In genomic region chr12:119988788-119989618, GRCh38 we compare ENCODE assay signal across 9 cellular contexts. TPM values are rescaled to one million over a fixed set of nuclear protein-coding genes. Genes with fewer than 3 reads are reported as not detected.
DNase-seq lines count a peak whose midpoint lies in the region; ATAC-seq and TF ChIP-seq lines count a peak whose summit lies in the region.
"Had no signal": no experiment of that assay in that cellular context is flagged by ENCODE, and none has a peak within 500 bp of the region (broad histone marks: within the 10 kb centered on the region; RNA-seq: fewer than 3 reads in every experiment).

TSS of gene BICDL1 (plus strand) at chr12:119989236. CDS start at chr12:119989869, 633 bp downstream.

- no peaks in the 10 kb centered on the region for H3K9me3 ChIP-seq in colonic mucosa
- H3K9me3 ChIP-seq in liver (ENCODE audit: control insufficient read depth in 4 of 4, low read length in 3 of 4) = no peaks in the 10 kb centered on the region

- H3K27me3 ChIP-seq in BJ (ENCODE audit: control insufficient read depth, insufficient read depth, low read length) (peaks cover 17% of the 10 kb centered on the region), colonic mucosa (no peaks in the 10 kb centered on the region), liver (ENCODE audit: control insufficient read depth in 4 of 4, insufficient read depth in 4 of 4, low read length in 3 of 4) (peaks cover 0 to 4% (median 0%) of the 10 kb centered on the region in 4 donors)

- peaks cover 34% of the 10 kb centered on the region for H3K4me1 Mint-ChIP-seq in activated CD4-positive, alpha-beta T cell treated with anti-CD3 and anti-CD28 coated beads, Interleukin-2, amount 10 ng/mL, durations not matched to agents 24 days and 14 days

- H3K27ac Mint-ChIP-seq in activated CD4-positive, alpha-beta T cell treated with anti-CD3 and anti-CD28 coated beads, Interleukin-2, amount 10 ng/mL, durations not matched to agents 24 days and 14 days = peak within 1 kb of the TSS; percentile 96

- peak within 1 kb of the TSS; percentile 78 for H3K27ac ChIP-seq in colonic mucosa
- no peak within 1 kb of the TSS for H3K27ac ChIP-seq in liver (ENCODE audit: low read depth in 1 of 2, low read length in 2 of 2)

- POLR2A ChIA-PET in BJ (lab: Charles Lee) = no interaction called here

- peak; percentile 90 for ATAC-seq in GM19324 (IDR thresholded peaks at IDR 0.05; ENCODE audit: low FRiP score, unreplicated experiment)
- peak; percentile 54 for ATAC-seq in HG03457 (IDR thresholded peaks at IDR 0.05; ENCODE audit: unreplicated experiment)

- H3K36me3 ChIP-seq in BJ (ENCODE audit: control insufficient read depth, insufficient read depth, low read length) (no peaks in the 10 kb centered on the region), colonic mucosa (no peaks in the 10 kb centered on the region), liver (ENCODE audit: control insufficient read depth in 4 of 4, insufficient read depth in 3 of 4, low read depth in 1 of 4, low read length in 3 of 4) (no peaks in the 10 kb centered on the region)

- peak within 1 kb of the TSS; percentile 54 for H3K4me3 ChIP-seq in BJ (ENCODE audit: low read depth, low read length)
- H3K4me3 ChIP-seq in colonic mucosa = peak within 1 kb of the TSS; percentile 59
- peak within 1 kb of the TSS; percentile 23 to 89 (median 77) for H3K4me3 ChIP-seq in liver (ENCODE audit: low read depth in 1 of 3, low read length in 3 of 3)

- TF ChIP-seq CTCF in BJ (IDR thresholded peaks at IDR 0.05; ENCODE audit: insufficient read depth, low read depth, low read length) (no peak), colonic mucosa (IDR thresholded peaks at IDR 0.05) (no peak), liver (IDR thresholded peaks at IDR 0.05; ENCODE audit: low read depth, low read length, missing input control) (no peak)

- no peak for TF ChIP-seq RAD21 in liver (IDR thresholded peaks at IDR 0.05)

- H3K9ac ChIP-seq in colonic mucosa (ENCODE audit: low read depth in 2 of 2, low read length in 2 of 2) (peak within 1 kb of the TSS in 1 of 2 donors; percentile 32), liver (ENCODE audit: low read depth in 1 of 2, low read length in 2 of 2) (no peak within 1 kb of the TSS)

- under 1% methylated on average over 111 of the region's 111 CpGs for whole genome bisulfite sequencing in liver

- H3K27me3 Mint-ChIP-seq in activated CD4-positive, alpha-beta T cell treated with anti-CD3 and anti-CD28 coated beads, Interleukin-2, amount 10 ng/mL, durations not matched to agents 24 days and 14 days = peaks cover 4% of the 10 kb centered on the region

- CTCF ChIA-PET in BJ (lab: Yijun Ruan, JAX) = interaction anchor here (0.9 kb wide), 1 partner anchor 98 kb away, joined by 3 read pairs; no protein-coding TSS in a partner anchor

- DNase-seq in BJ (ENCODE audit: low read depth) (no peak), NCI-H526 (lab: John Stamatoyannopoulos, UW) (peak; percentile 92 to 99), colonic mucosa (peak; percentile 92)
- DNase-seq in activated CD4-positive, alpha-beta T cell treated with anti-CD3 and anti-CD28 coated beads, Interleukin-2, amount 10 ng/mL, durations not matched to agents 24 days and 14 days = peak; percentile 99
- peak; percentile 97 to 99 for DNase-seq in stimulated activated CD4-positive, alpha-beta T cell treated with anti-CD3 and anti-CD28 coated beads, Interleukin-4, amount 100 ng/mL, for 48 hours (ENCODE audit: low read depth in 2 of 2)

- intact Hi-C loops in activated CD4-positive, alpha-beta T cell treated with anti-CD3 and anti-CD28 coated beads, Interleukin-2, amount 10 ng/mL, durations not matched to agents 24 days and 14 days (cut with micrococcal nuclease) = loop anchor here (1.0 kb wide), 3 partner anchors 9 to 98 kb away; no protein-coding TSS in a partner anchor
- intact Hi-C loops in colonic mucosa (cut with DNase I) = no loop called here

- H3K4me1 ChIP-seq in colonic mucosa = peaks cover 5% of the 10 kb centered on the region
- peaks cover 10 to 20% (median 15%) of the 10 kb centered on the region in 4 donors for H3K4me1 ChIP-seq in liver (ENCODE audit: control insufficient read depth in 4 of 4, insufficient read depth in 4 of 4, low read length in 3 of 4)

- H3K36me3 Mint-ChIP-seq in activated CD4-positive, alpha-beta T cell treated with anti-CD3 and anti-CD28 coated beads, Interleukin-2, amount 10 ng/mL, durations not matched to agents 24 days and 14 days (ENCODE audit: low read depth) = peaks cover 39% of the 10 kb centered on the region

- peak within 1 kb of the TSS; percentile 93 for H3K4me3 Mint-ChIP-seq in activated CD4-positive, alpha-beta T cell treated with anti-CD3 and anti-CD28 coated beads, Interleukin-2, amount 10 ng/mL, durations not matched to agents 24 days and 14 days

- H3K9me3 Mint-ChIP-seq in activated CD4-positive, alpha-beta T cell treated with anti-CD3 and anti-CD28 coated beads, Interleukin-2, amount 10 ng/mL, durations not matched to agents 24 days and 14 days = no peaks in the 10 kb centered on the region

TF ChIP-seq in liver, 16 proteins besides CTCF, POLR2A, EP300 and RAD21:
- TF ChIP-seq REST (IDR thresholded peaks at IDR 0.05) (peak; percentile 38), ZBTB33 (IDR thresholded peaks at IDR 0.05) (no peak), FOXA2 (IDR thresholded peaks at IDR 0.05) (no peak)

RNA-seq across cellular contexts. Expression of gene BICDL1, which starts in this region (rescaled TPM):
- polyA plus RNA-seq in BJ (2011; rRNA removed) = 0.02 TPM in 2 replicates
- not detected in 2 replicates for polyA minus RNA-seq in BJ (2011; rRNA and poly(A)+ RNA removed)
- 148 and 154 TPM in 2 replicates for total RNA-seq in activated CD4-positive, alpha-beta T cell treated with anti-CD3 and anti-CD28 coated beads, Interleukin-2, amount 10 ng/mL, durations not matched to agents 24 days and 14 days
- total RNA-seq in colonic mucosa = 10 to 100 TPM in 1 of 2 donors, 1 to 10 TPM in 1; 5.0 to 11.1 TPM
- 1 to 10 TPM in 1 of 2 donors, under 1 TPM in 1; 0.65 to 2.1 TPM for total RNA-seq in liver
- 1 to 10 TPM; 2.5 to 3.8 TPM for polyA plus RNA-seq in liver
- total RNA-seq: dermis microvascular lymphatic vessel endothelial cell had no signal

Comparison
In these comparisons a context has a peak if more than half of its experiments do, and no peak if none do; other contexts are left out.
1. RNA of gene BICDL1 (total RNA-seq): 148 to 154 TPM in activated CD4-positive, alpha-beta T cell treated with anti-CD3 and anti-CD28 coated beads, Interleukin-2, amount 10 ng/mL, durations not matched to agents 24 days and 14 days; 5.0 to 11.1 TPM in colonic mucosa and 0.65 to 2.1 TPM in liver; every median in the first group is over 10 times any median in the second.
2. Peak in every context shown above with its lines, with median percentiles within 50 percentile points of each other: H3K4me3 ChIP-seq.